In the genomic region with DNA sequence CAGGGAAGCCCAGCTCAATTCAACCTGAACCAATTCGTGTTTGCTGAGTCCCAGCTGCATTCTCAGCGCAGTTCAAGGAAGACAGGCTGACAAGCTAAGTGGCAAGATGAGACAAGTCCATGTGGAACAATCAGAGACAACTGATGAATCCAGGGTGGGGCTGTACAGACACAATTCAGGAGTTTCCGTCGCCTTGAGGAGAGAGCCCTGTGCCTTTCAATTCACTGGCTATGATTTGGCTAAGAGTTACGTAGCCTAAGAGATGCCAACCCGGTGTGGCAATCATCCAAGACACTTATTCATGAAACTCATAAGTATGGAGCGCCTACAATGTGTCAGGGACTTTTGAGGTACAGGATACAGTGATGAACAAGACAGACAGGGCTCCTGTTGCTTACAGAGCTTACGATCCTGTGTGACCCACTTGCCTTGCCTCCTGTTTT, we compare ENCODE assay signal across 11 cellular contexts. TPM values are rescaled to one million over a fixed set of nuclear protein-coding genes. Genes with fewer than 3 reads are reported as not detected.
DNase-seq lines count a peak whose midpoint lies in the region; ATAC-seq and TF ChIP-seq lines count a peak whose summit lies in the region.
"Had no signal": no experiment of that assay in that cellular context is flagged by ENCODE, and none has a peak within 500 bp of the region (broad histone marks: within the 10 kb centered on the region; RNA-seq: fewer than 3 reads in every experiment).

No MANE protein-coding gene starts in this region.

- H3K4me1 Mint-ChIP-seq in naive thymus-derived CD8-positive, alpha-beta T cell: peaks cover 33 to 68% (median 64%) of the 10 kb centered on the region in 4 donors
- no peaks in the 10 kb centered on the region for H3K4me1 Mint-ChIP-seq in osteocyte (ENCODE audit: unreplicated experiment)

- TF ChIP-seq CTCF in osteocyte (IDR thresholded peaks at IDR 0.05): no peak

- ATAC-seq in GM19035 (IDR thresholded peaks at IDR 0.05; ENCODE audit: unreplicated experiment) (peak; percentile 14), HG03064 (IDR thresholded peaks at IDR 0.05; ENCODE audit: low read depth, unreplicated experiment) (peak; percentile 15)
- ATAC-seq in naive thymus-derived CD8-positive, alpha-beta T cell: peak; percentile 49 to 57
- ATAC-seq: Panc1 had no signal

- peak overlapping the region; percentile 60 to 97 (median 89) for H3K27ac Mint-ChIP-seq in naive thymus-derived CD8-positive, alpha-beta T cell
- no peak overlapping the region for H3K27ac Mint-ChIP-seq in osteocyte (ENCODE audit: unreplicated experiment)
- H3K27ac Mint-ChIP-seq: dendritic cell treated with granulocyte-macrophage colony-stimulating factor and Interleukin-4, amounts not matched to agents 40 ng/mL and 50 ng/mL, for 4 days had no signal

- no peaks in the 10 kb centered on the region for H3K27me3 Mint-ChIP-seq in naive thymus-derived CD8-positive, alpha-beta T cell
- H3K27me3 Mint-ChIP-seq in osteocyte (ENCODE audit: unreplicated experiment): no peaks in the 10 kb centered on the region
- H3K27me3 Mint-ChIP-seq: dendritic cell treated with granulocyte-macrophage colony-stimulating factor and Interleukin-4, amounts not matched to agents 40 ng/mL and 50 ng/mL, for 4 days had no signal

- POLR2A ChIA-PET in naive thymus-derived CD8-positive, alpha-beta T cell (lab: Charles Lee): interaction anchor here (0.7 to 1.3 kb wide), 4 partner anchors 57 to 368 kb away, joined by 3 to 10 read pairs (median 4); a partner anchor contains a TSS

- H3K4me3 Mint-ChIP-seq in naive thymus-derived CD8-positive, alpha-beta T cell: peak overlapping the region in 9 of 10 donors; percentile 60 to 83 (median 75)
- H3K4me3 Mint-ChIP-seq in osteocyte (ENCODE audit: unreplicated experiment): no peak overlapping the region
- H3K4me3 Mint-ChIP-seq: dendritic cell treated with granulocyte-macrophage colony-stimulating factor and Interleukin-4, amounts not matched to agents 40 ng/mL and 50 ng/mL, for 4 days had no signal

- peaks cover 18 to 79% (median 49%) of the 10 kb centered on the region in 3 donors for H3K36me3 Mint-ChIP-seq in naive thymus-derived CD8-positive, alpha-beta T cell
- no peaks in the 10 kb centered on the region for H3K36me3 Mint-ChIP-seq in osteocyte (ENCODE audit: unreplicated experiment)

- DNase-seq in T-helper 22 cell (ENCODE audit: low read depth) (peak; percentile 25), NCI-H345 (lab: John Stamatoyannopoulos, UW) (no peak), NCI-H2196 treated with DMSO at 0.1 percent for 48 hours (lab: John Stamatoyannopoulos, UW; ENCODE audit: unreplicated experiment) (no peak), Ammon's horn (ENCODE audit: low spot score) (no peak), osteocyte (ENCODE audit: extremely low spot score, unreplicated experiment) (no peak)
- peak in 1 of 10 donors; percentile 7 for DNase-seq in naive thymus-derived CD8-positive, alpha-beta T cell

- H3K9me3 Mint-ChIP-seq in naive thymus-derived CD8-positive, alpha-beta T cell: no peaks in the 10 kb centered on the region
- no peaks in the 10 kb centered on the region for H3K9me3 Mint-ChIP-seq in osteocyte (ENCODE audit: unreplicated experiment)
- H3K9me3 Mint-ChIP-seq: dendritic cell treated with granulocyte-macrophage colony-stimulating factor and Interleukin-4, amounts not matched to agents 40 ng/mL and 50 ng/mL, for 4 days had no signal

RNA-seq across cellular contexts. Expression of a gene that starts 15.5 kb away (rescaled TPM):
- total RNA-seq in naive thymus-derived CD8-positive, alpha-beta T cell: under 1 TPM in 1 of 2 experiments, not detected in 1; 0.16 TPM
- polyA plus RNA-seq in naive thymus-derived CD8-positive, alpha-beta T cell: 1 to 10 TPM in 2 of 3 donors, under 1 TPM in 1; 0.30 to 1.9 (median 1.1) TPM
- total RNA-seq in osteocyte: not detected in 2 replicates
- total RNA-seq: mononuclear cell had no signal
